In genomic region chr2:159252905-159253304, GRCh38 we compare ENCODE assay signal across 23 cellular contexts.
"Had no signal": no experiment of that assay in that cellular context is flagged by ENCODE, and none has a peak within 500 bp of the region (broad histone marks: within the 10 kb centered on the region; RNA-seq: fewer than 3 reads in every experiment).

No MANE protein-coding gene starts in this region.

- H3K9ac ChIP-seq: KMS-11 had no signal

- ATAC-seq: T-cell had no signal

- H3K9me3 ChIP-seq: SJSA1 had no signal

- H3K9me3 Mint-ChIP-seq: T-cell had no signal

- FAIRE-seq: RCC 7860 had no signal

- H3K27ac ChIP-seq: KMS-11, SJSA1, SK-N-MC had no signal

- H3K27me3 Mint-ChIP-seq: T-cell had no signal

- H3K4me3 Mint-ChIP-seq: T-cell had no signal

- H3K36me3 ChIP-seq: SJSA1 had no signal

- H3K27me3 ChIP-seq: SJSA1 had no signal

- H3K27ac Mint-ChIP-seq: T-cell had no signal

- H3K4me2 ChIP-seq: KMS-11 had no signal

- DNase-seq: Kasumi-1, MM.1S, NCI-H1092 treated with DMSO at 0.1 percent for 48 hours, NCI-H1436, NCI-H187, NCI-H2029, NCI-H2081 treated with DMSO at 0.1 percent for 48 hours, NCI-H2171, NCI-H226, NCI-H446, NCI-H510A, NCI-H524 treated with DMSO at 0.1 percent for 48 hours, NCI-H69, NCI-H774, Right ventricle myocardium superior, RPMI8226, SIG-M5, SW 1271, T-cell had no signal

- H3K4me3 ChIP-seq: SJSA1, SK-N-MC had no signal
